In the genomic region with DNA sequence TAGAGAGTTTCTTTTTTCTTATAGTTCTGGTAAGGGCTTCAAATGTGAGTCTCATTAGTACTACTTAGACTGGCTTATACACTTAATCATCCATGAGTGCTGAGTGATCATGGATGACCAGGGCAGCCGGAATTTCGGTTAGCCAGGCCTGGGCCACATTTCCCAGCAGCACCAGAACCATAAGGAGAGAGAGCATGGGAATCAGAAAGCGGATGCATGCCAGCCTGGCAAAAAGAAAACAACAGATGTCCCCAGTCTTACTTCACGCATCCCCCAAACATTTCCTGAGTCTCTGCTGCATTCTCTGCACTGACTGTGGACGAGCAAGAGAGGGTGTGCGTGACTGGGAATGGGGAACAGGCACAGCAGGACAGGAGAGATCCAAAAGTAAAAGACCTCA, we compare ENCODE assay signal across 27 cellular contexts.
DNase-seq lines count a peak whose midpoint lies in the region; ATAC-seq and TF ChIP-seq lines count a peak whose summit lies in the region.
"Had no signal": no experiment of that assay in that cellular context is flagged by ENCODE, and none has a peak within 500 bp of the region (broad histone marks: within the 10 kb centered on the region; RNA-seq: fewer than 3 reads in every experiment).

No MANE protein-coding gene starts in this region.

- H3K27ac Mint-ChIP-seq in activated CD8-positive, alpha-beta memory T cell treated with anti-CD3 and anti-CD28 coated beads, Interleukin-2, amount 10 ng/mL, durations not matched to agents 7 days and 5 days: no peak overlapping the region
- H3K27ac Mint-ChIP-seq: activated CD4-positive, alpha-beta T cell treated with anti-CD3 and anti-CD28 coated beads for 36 hours; CD8-positive, alpha-beta T cell; nephron; stimulated activated naive B cell treated with anti-CD40 and anti-IgM and Interleukin-4, amounts not matched to agents 10 μg/mL and 1 μg/mL and 100 μg/mL, for 72 hours had no signal

- ATAC-seq in activated CD8-positive, alpha-beta memory T cell treated with anti-CD3 and anti-CD28 coated beads, Interleukin-2, amount 10 ng/mL, durations not matched to agents 7 days and 5 days: no peak
- ATAC-seq in HG03565 (IDR thresholded peaks at IDR 0.05; ENCODE audit: unreplicated experiment): no peak
- ATAC-seq: activated CD4-positive, alpha-beta T cell treated with anti-CD3 and anti-CD28 coated beads for 36 hours; activated T-cell treated with anti-CD3 and anti-CD28 coated beads, Interleukin-2, amount 50 U/mL, for 4 hours; CD8-positive, alpha-beta T cell; gastrocnemius medialis; HepG2; left ventricle myocardium superior; stimulated activated naive B cell treated with anti-CD40 and anti-IgM and Interleukin-4, amounts not matched to agents 10 μg/mL and 1 μg/mL and 100 μg/mL, for 72 hours had no signal

- in situ Hi-C loops in G401 (cut with HindIII; ENCODE audit: low sequenced_read_pairs): no loop called here

- H3K4me1 Mint-ChIP-seq in activated CD8-positive, alpha-beta memory T cell treated with anti-CD3 and anti-CD28 coated beads, Interleukin-2, amount 10 ng/mL, durations not matched to agents 7 days and 5 days: no peaks in the 10 kb centered on the region
- H3K4me1 Mint-ChIP-seq: activated CD4-positive, alpha-beta T cell treated with anti-CD3 and anti-CD28 coated beads for 36 hours; nephron had no signal

- CTCF ChIA-PET in activated CD8-positive, alpha-beta memory T cell treated with anti-CD3 and anti-CD28 coated beads, Interleukin-2, amount 10 ng/mL, durations not matched to agents 7 days and 5 days (lab: Charles Lee): no interaction called here

- H3K4me3 ChIP-seq in AG10803 (ENCODE audit: low read length): no peak overlapping the region
- H3K4me3 ChIP-seq: adrenal gland, gastrocnemius medialis, Peyer's patch, right atrium auricular region, SJCRH30 had no signal

- DNase-seq in AG10803 (ENCODE audit: low read depth) (peak; percentile 93), G401 (ENCODE audit: low spot score) (peak; percentile 79), NCI-H82 treated with DMSO at 0.1 percent for 48 hours (lab: John Stamatoyannopoulos, UW; ENCODE audit: unreplicated experiment) (peak; percentile 79), myocyte (ENCODE audit: low read depth) (peak; percentile 93)
- DNase-seq in activated naive CD4-positive, alpha-beta T cell treated with anti-CD3 and anti-CD28 coated beads, Interleukin-2, amount 50 U/mL, for 16 hours: no peak
- no peak for DNase-seq in activated CD8-positive, alpha-beta memory T cell treated with anti-CD3 and anti-CD28 coated beads, Interleukin-2, amount 10 ng/mL, durations not matched to agents 7 days and 5 days
- DNase-seq: activated CD4-positive, alpha-beta T cell treated with anti-CD3 and anti-CD28 coated beads for 36 hours; activated naive CD4-positive, alpha-beta T cell; activated T-cell treated with anti-CD3 and anti-CD28 coated beads, Interleukin-2, amount 50 U/mL, for 4 hours; adrenal gland; CD8-positive, alpha-beta T cell; DMS53; effector memory CD4-positive, alpha-beta T cell; erythroblast; gastrocnemius medialis; left ventricle myocardium superior; NCI-H1092; NCI-H2081 treated with DMSO at 0.1 percent for 48 hours; Peyer's patch; SJCRH30; stimulated activated CD4-positive, alpha-beta T cell treated with anti-CD3 and anti-CD28 coated beads, Interleukin-12 subunit alpha, Interleukin-12 subunit beta, amount 100 ng/mL, for 4 hours; stimulated activated CD4-positive, alpha-beta T cell treated with anti-CD3 and anti-CD28 coated beads, Interleukin-4, amount 100 ng/mL, for 24 hours; stimulated activated naive B cell treated with anti-CD40 and anti-IgM and Interleukin-4, amounts not matched to agents 10 μg/mL and 1 μg/mL and 100 μg/mL, for 72 hours had no signal

- H3K9me3 Mint-ChIP-seq in activated CD8-positive, alpha-beta memory T cell treated with anti-CD3 and anti-CD28 coated beads, Interleukin-2, amount 10 ng/mL, durations not matched to agents 7 days and 5 days (ENCODE audit: low read depth): peaks cover 4% of the 10 kb centered on the region
- H3K9me3 Mint-ChIP-seq: CD8-positive, alpha-beta T cell; stimulated activated naive B cell treated with anti-CD40 and anti-IgM and Interleukin-4, amounts not matched to agents 10 μg/mL and 1 μg/mL and 100 μg/mL, for 72 hours had no signal

- no peaks in the 10 kb centered on the region for H3K36me3 Mint-ChIP-seq in activated CD8-positive, alpha-beta memory T cell treated with anti-CD3 and anti-CD28 coated beads, Interleukin-2, amount 10 ng/mL, durations not matched to agents 7 days and 5 days
- H3K36me3 Mint-ChIP-seq: CD8-positive, alpha-beta T cell; stimulated activated naive B cell treated with anti-CD40 and anti-IgM and Interleukin-4, amounts not matched to agents 10 μg/mL and 1 μg/mL and 100 μg/mL, for 72 hours had no signal

- H3K27me3 Mint-ChIP-seq in activated CD8-positive, alpha-beta memory T cell treated with anti-CD3 and anti-CD28 coated beads, Interleukin-2, amount 10 ng/mL, durations not matched to agents 7 days and 5 days: no peaks in the 10 kb centered on the region
- H3K27me3 Mint-ChIP-seq: activated CD4-positive, alpha-beta T cell treated with anti-CD3 and anti-CD28 coated beads for 36 hours had no signal

- TF ChIP-seq CTCF in AG10803 (conservative IDR thresholded peaks at IDR 0.05; ENCODE audit: low read length): 0 out of 2 replicates have a peak, but pooled peaks have one; percentile 6

- H3K4me3 Mint-ChIP-seq in activated CD8-positive, alpha-beta memory T cell treated with anti-CD3 and anti-CD28 coated beads, Interleukin-2, amount 10 ng/mL, durations not matched to agents 7 days and 5 days: no peak overlapping the region
- H3K4me3 Mint-ChIP-seq: activated CD4-positive, alpha-beta T cell treated with anti-CD3 and anti-CD28 coated beads for 36 hours; activated T-cell treated with anti-CD3 and anti-CD28 coated beads, Interleukin-2, amount 50 U/mL, for 4 hours; CD8-positive, alpha-beta T cell; nephron; stimulated activated naive B cell treated with anti-CD40 and anti-IgM and Interleukin-4, amounts not matched to agents 10 μg/mL and 1 μg/mL and 100 μg/mL, for 72 hours had no signal

Comparison
In these comparisons a context has a peak if more than half of its experiments do, and no peak if none do; other contexts are left out.
1. DNase-seq: peak in AG10803 (single experiment), G401 (single experiment), NCI-H82 treated with DMSO at 0.1 percent for 48 hours (single experiment) and myocyte (single experiment); none in activated naive CD4-positive, alpha-beta T cell treated with anti-CD3 and anti-CD28 coated beads, Interleukin-2, amount 50 U/mL, for 16 hours (single experiment) and activated CD8-positive, alpha-beta memory T cell treated with anti-CD3 and anti-CD28 coated beads, Interleukin-2, amount 10 ng/mL, durations not matched to agents 7 days and 5 days (single experiment).